ENCODE assay signal across 10 cellular contexts in the genomic region with DNA sequence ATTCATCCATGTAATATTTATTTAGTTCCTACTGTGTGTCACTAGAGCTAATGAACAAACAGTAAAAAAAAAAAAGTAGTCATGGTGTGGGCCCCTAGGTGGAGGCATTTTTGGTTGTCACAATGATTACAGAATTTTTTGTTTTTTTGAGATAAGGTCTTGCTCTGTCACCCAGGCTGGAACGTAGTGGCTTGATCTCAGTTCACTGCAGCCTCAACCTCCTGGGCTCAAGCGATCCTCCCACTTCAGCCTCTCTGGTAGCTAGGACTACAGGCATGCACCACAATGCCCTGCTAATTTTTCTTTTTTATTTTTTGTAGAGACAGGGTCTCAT. TPM values are rescaled to one million over a fixed set of nuclear protein-coding genes. Genes with fewer than 3 reads are reported as not detected.
"Had no signal": no experiment of that assay in that cellular context is flagged by ENCODE, and none has a peak within 500 bp of the region (broad histone marks: within the 10 kb centered on the region; RNA-seq: fewer than 3 reads in every experiment).

No MANE protein-coding gene starts in this region.

- H3K9me3 ChIP-seq: HAP-1 had no signal

- FAIRE-seq: HepG2 had no signal

- H3K4me1 ChIP-seq: HAP-1 had no signal

- H3K36me3 ChIP-seq: HAP-1 had no signal

- H2AFZ ChIP-seq: GM23248 had no signal

- H3K4me3 ChIP-seq: GM23248, HAP-1 had no signal

- ATAC-seq: HepG2 had no signal

- H3K9ac ChIP-seq: GM23248 had no signal

- DNase-seq: GM23248, GOT3, H7, KG1 had no signal

- H3K27ac ChIP-seq: GM23248, HL-60 had no signal

RNA-seq across cellular contexts. Expression of a gene that starts 22.0 kb away (rescaled TPM):
- total RNA-seq: GM23248, H4, H7, HepG2, HT1080 had no signal
- polyA plus RNA-seq: GM23248, HepG2, IgD-negative memory B cell had no signal

RNA-seq across cellular contexts. Expression of a gene that starts 22.2 kb away (rescaled TPM):
- total RNA-seq: GM23248, HT1080 had no signal
- polyA plus RNA-seq: GM23248 had no signal
